ENCODE assay signal across 17 cellular contexts in the genomic region with DNA sequence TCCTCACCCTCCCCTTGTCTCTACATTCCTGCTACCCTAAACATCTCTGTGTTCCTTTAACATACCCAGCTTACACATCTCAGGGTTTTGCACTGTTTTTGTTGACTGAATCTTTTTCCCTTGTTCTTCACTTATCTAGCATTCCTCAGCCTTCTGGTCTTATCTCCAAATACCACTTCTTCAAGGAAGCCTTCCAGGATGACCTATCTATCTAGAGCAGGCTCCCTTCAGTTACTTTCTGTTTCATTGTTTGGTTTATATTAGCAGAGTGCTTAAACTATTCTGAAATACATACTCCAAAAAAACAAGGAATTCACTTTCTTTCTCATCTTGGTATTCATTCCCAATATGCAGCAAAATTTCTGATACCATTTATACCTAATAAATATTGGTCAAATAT.
DNase-seq lines count a peak whose midpoint lies in the region; ATAC-seq and TF ChIP-seq lines count a peak whose summit lies in the region.
"Had no signal": no experiment of that assay in that cellular context is flagged by ENCODE, and none has a peak within 500 bp of the region (broad histone marks: within the 10 kb centered on the region; RNA-seq: fewer than 3 reads in every experiment).

No MANE protein-coding gene starts in this region.

- H3K4me3 ChIP-seq in choroid plexus epithelial cell (ENCODE audit: low read depth, low read length) (no peak overlapping the region), mesendoderm (ENCODE audit: low read length) (no peak overlapping the region), right lobe of liver (no peak overlapping the region)

- no peak overlapping the region for H3K23ac ChIP-seq in mesendoderm (ENCODE audit: low read length)

- no peak overlapping the region for H2BK15ac ChIP-seq in mesendoderm (replicated peaks; ENCODE audit: low read depth)

- no peak for TF ChIP-seq POLR2A in right lobe of liver (IDR thresholded peaks at IDR 0.05)

- DNase-seq in EH (ENCODE audit: low read depth) = peak; percentile 12
- DNase-seq in NCI-H69 (lab: John Stamatoyannopoulos, UW) = peak; percentile 5
- peak; percentile 44 for DNase-seq in choroid plexus epithelial cell (ENCODE audit: low read depth)
- peak; percentile 44 for DNase-seq in mesendoderm
- no peak for DNase-seq in glomerular visceral epithelial cell (ENCODE audit: extremely low spot score)
- no peak for DNase-seq in right lobe of liver
- DNase-seq: ACHN; Calu3; CD4-positive, CD25-positive, alpha-beta regulatory T cell; DND-41; GOT3; NCI-H1436; NCI-H2029 treated with DMSO at 0.1 percent for 48 hours; NCI-H524 treated with DMSO at 0.1 percent for 48 hours; NK-92 treated with Interleukin-12 subunit alpha and Interleukin-12 subunit beta, amount 100 ng/mL, for 24 hours; PC-3 had no signal

- H3K36me3 ChIP-seq in mesendoderm (ENCODE audit: control insufficient read depth, insufficient read depth, low read length) (no peaks in the 10 kb centered on the region), right lobe of liver (no peaks in the 10 kb centered on the region)

- H3K4me1 ChIP-seq in mesendoderm (ENCODE audit: control insufficient read depth, low read depth, low read length) = no peaks in the 10 kb centered on the region
- H3K4me1 ChIP-seq in right lobe of liver = no peaks in the 10 kb centered on the region

- H2AK5ac ChIP-seq in mesendoderm (ENCODE audit: low read length) = no peak overlapping the region

- no peak overlapping the region for H3K18ac ChIP-seq in mesendoderm (ENCODE audit: low read length)

- ATAC-seq in GM21515 (IDR thresholded peaks at IDR 0.05; ENCODE audit: unreplicated experiment) = no peak
- ATAC-seq in right lobe of liver = no peak

- H3K4me2 ChIP-seq in mesendoderm (ENCODE audit: low read length) = no peak overlapping the region

- no peak overlapping the region for H4K5ac ChIP-seq in mesendoderm (ENCODE audit: low read length)

- H3K9me3 ChIP-seq in right lobe of liver = no peaks in the 10 kb centered on the region

- no peaks in the 10 kb centered on the region for H3K27me3 ChIP-seq in mesendoderm (ENCODE audit: insufficient read depth, low read length, poor library complexity)
- no peaks in the 10 kb centered on the region for H3K27me3 ChIP-seq in right lobe of liver

- H3K79me1 ChIP-seq in mesendoderm (ENCODE audit: low read length) = no peaks in the 10 kb centered on the region

- no peak overlapping the region for H4K8ac ChIP-seq in mesendoderm (ENCODE audit: low read depth, low read length)

- TF ChIP-seq CTCF in choroid plexus epithelial cell (conservative IDR thresholded peaks at IDR 0.05; ENCODE audit: low read depth, low read length) (no peak), right lobe of liver (IDR thresholded peaks at IDR 0.05) (no peak)

- no peak overlapping the region for H2BK5ac ChIP-seq in mesendoderm (ENCODE audit: low read length)

- no peak overlapping the region for H3K27ac ChIP-seq in mesendoderm (ENCODE audit: low read depth, low read length)
- no peak overlapping the region for H3K27ac ChIP-seq in right lobe of liver

- no peaks in the 10 kb centered on the region for H3K79me2 ChIP-seq in mesendoderm (ENCODE audit: control insufficient read depth, insufficient read depth, low read length)

- no peak overlapping the region for H3K56ac ChIP-seq in mesendoderm (ENCODE audit: low read length)

- intact Hi-C loops in right lobe of liver (cut with DNase I) = no loop called here

- H3K4ac ChIP-seq in mesendoderm (ENCODE audit: low read depth, low read length) = no peak overlapping the region

- H2BK120ac ChIP-seq in mesendoderm (ENCODE audit: low read depth, low read length) = no peak overlapping the region

- no peak overlapping the region for H3K9ac ChIP-seq in mesendoderm (ENCODE audit: low read length)

Comparison
In these comparisons a context has a peak if more than half of its experiments do, and no peak if none do; other contexts are left out.
1. DNase-seq: peak in EH (single experiment), NCI-H69 (single experiment), choroid plexus epithelial cell (single experiment) and mesendoderm (single experiment); none in glomerular visceral epithelial cell (single experiment) and right lobe of liver (0 of 3).